Comparison of ENCODE assay signal across 11 cellular contexts in the genomic region with DNA sequence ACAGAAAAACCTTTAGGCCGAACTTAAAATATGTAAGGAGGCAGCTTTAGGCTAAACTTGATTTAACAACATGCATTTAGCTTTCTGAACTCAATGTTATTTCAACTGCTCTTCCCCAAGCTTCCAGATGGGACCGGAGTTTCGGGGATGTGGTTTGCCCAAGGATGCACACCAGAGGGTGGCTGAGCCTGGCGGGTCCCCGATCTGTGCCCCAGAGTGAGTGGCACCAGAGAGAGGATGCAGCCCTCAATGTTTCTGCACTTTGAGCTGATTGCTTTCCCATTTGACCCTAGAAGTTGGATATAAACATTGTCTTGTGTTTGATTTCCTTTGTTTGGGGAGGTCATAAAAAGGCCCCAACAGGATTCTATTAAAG.
DNase-seq lines count a peak whose midpoint lies in the region; ATAC-seq and TF ChIP-seq lines count a peak whose summit lies in the region.
"Had no signal": no experiment of that assay in that cellular context is flagged by ENCODE, and none has a peak within 500 bp of the region (broad histone marks: within the 10 kb centered on the region; RNA-seq: fewer than 3 reads in every experiment).

No MANE protein-coding gene starts in this region.

- peaks cover 37% of the 10 kb centered on the region for H3K4me1 ChIP-seq in adipocyte (ENCODE audit: control insufficient read depth, insufficient read depth, low read length)
- H3K4me1 ChIP-seq in endodermal cell (ENCODE audit: control insufficient read depth, insufficient read depth, low read length): no peaks in the 10 kb centered on the region

- H3K4me1 Mint-ChIP-seq in stimulated activated naive CD8-positive, alpha-beta T cell treated with anti-CD3 and anti-CD28 coated beads, Interleukin-15, Interleukin-2, amounts not matched to agents 100 ng/mL and 50 ng/mL, for 24 hours (ENCODE audit: low read depth): peaks cover 32% of the 10 kb centered on the region
- H3K4me1 Mint-ChIP-seq in natural killer cell (peaks cover 25 to 32% of the 10 kb centered on the region in 2 donors), endodermal cell (no peaks in the 10 kb centered on the region)

- 83 to 87% methylated on average over 5 of the region's 5 CpGs for WGBS in endodermal cell (ENCODE audit: insufficient coverage in 1 of 2, insufficient read length in 1 of 2), 2 experiments

- H3K9me3 ChIP-seq in adipocyte (ENCODE audit: control insufficient read depth, low read length) (no peaks in the 10 kb centered on the region), endodermal cell (ENCODE audit: control insufficient read depth, low read length) (no peaks in the 10 kb centered on the region)
- H3K9me3 ChIP-seq: adrenal gland had no signal

- no peak for ATAC-seq in stimulated activated naive CD8-positive, alpha-beta T cell treated with anti-CD3 and anti-CD28 coated beads, Interleukin-15, Interleukin-2, amounts not matched to agents 100 U/mL and 50 U/mL, for 24 hours
- ATAC-seq in natural killer cell: peak in 2 of 3 donors; percentile 39 to 49
- no peak for ATAC-seq in GM19455 (IDR thresholded peaks at IDR 0.05; ENCODE audit: unreplicated experiment)
- no peak for ATAC-seq in GM18858 (IDR thresholded peaks at IDR 0.05; ENCODE audit: unreplicated experiment)

- H3K9ac ChIP-seq in adipocyte (ENCODE audit: low read length) (peak overlapping the region; percentile 53), endodermal cell (ENCODE audit: extremely low read depth, low read length, poor library complexity, severe bottlenecking) (no peak overlapping the region)

- peak overlapping the region; percentile 2 for H3K4me3 ChIP-seq in adipocyte (ENCODE audit: low read length)
- H3K4me3 ChIP-seq in endodermal cell (ENCODE audit: low read length): no peak overlapping the region
- H3K4me3 ChIP-seq: adrenal gland had no signal

- no peaks in the 10 kb centered on the region for H3K9me3 Mint-ChIP-seq in stimulated activated naive CD8-positive, alpha-beta T cell treated with anti-CD3 and anti-CD28 coated beads, Interleukin-15, Interleukin-2, amounts not matched to agents 100 ng/mL and 50 ng/mL, for 24 hours
- H3K9me3 Mint-ChIP-seq in natural killer cell (no peaks in the 10 kb centered on the region), endodermal cell (peaks cover 2% of the 10 kb centered on the region)
- H3K9me3 Mint-ChIP-seq: neural crest cell had no signal

- H3K27ac Mint-ChIP-seq in stimulated activated naive CD8-positive, alpha-beta T cell treated with anti-CD3 and anti-CD28 coated beads, Interleukin-15, Interleukin-2, amounts not matched to agents 100 ng/mL and 50 ng/mL, for 24 hours: peak overlapping the region; percentile 87
- H3K27ac Mint-ChIP-seq in natural killer cell (peak overlapping the region; percentile 62 to 87), endodermal cell (no peak overlapping the region)

- H3K36me3 ChIP-seq in adipocyte (ENCODE audit: control insufficient read depth, insufficient read depth, low read length, severe bottlenecking) (no peaks in the 10 kb centered on the region), endodermal cell (ENCODE audit: control insufficient read depth, insufficient read depth, low read length) (no peaks in the 10 kb centered on the region)
- H3K36me3 ChIP-seq: adrenal gland had no signal

- H3K27me3 ChIP-seq in adipocyte (replicated peaks; ENCODE audit: control insufficient read depth, insufficient read depth, low read length) (peaks cover 11% of the 10 kb centered on the region), endodermal cell (ENCODE audit: control insufficient read depth, insufficient read depth, low read length, poor library complexity, severe bottlenecking) (no peaks in the 10 kb centered on the region)
- H3K27me3 ChIP-seq: adrenal gland had no signal

- intact Hi-C loops in natural killer cell (cut with micrococcal nuclease): no loop called here

- DNase-seq in stimulated activated naive CD8-positive, alpha-beta T cell treated with anti-CD3 and anti-CD28 coated beads, Interleukin-15, Interleukin-2, amounts not matched to agents 100 U/mL and 50 U/mL, for 24 hours: no peak
- DNase-seq in adipocyte (ENCODE audit: low read depth) (peak; percentile 10), natural killer cell (peak; percentile 14), DMS114 treated with DMSO at 0.1 percent for 48 hours (lab: John Stamatoyannopoulos, UW; ENCODE audit: unreplicated experiment) (no peak), endodermal cell (no peak)
- DNase-seq: NCI-H1694 treated with DMSO at 0.1 percent for 48 hours had no signal

- H3K27me3 Mint-ChIP-seq in stimulated activated naive CD8-positive, alpha-beta T cell treated with anti-CD3 and anti-CD28 coated beads, Interleukin-15, Interleukin-2, amounts not matched to agents 100 ng/mL and 50 ng/mL, for 24 hours: no peaks in the 10 kb centered on the region
- H3K27me3 Mint-ChIP-seq in natural killer cell (ENCODE audit: low read depth in 2 of 2) (peaks cover 0 to 4% of the 10 kb centered on the region in 2 donors), endodermal cell (ENCODE audit: insufficient read depth) (peaks cover 12% of the 10 kb centered on the region)

- no peak overlapping the region for H3K27ac ChIP-seq in endodermal cell (ENCODE audit: low read depth, low read length)

- no peaks in the 10 kb centered on the region for H3K36me3 Mint-ChIP-seq in stimulated activated naive CD8-positive, alpha-beta T cell treated with anti-CD3 and anti-CD28 coated beads, Interleukin-15, Interleukin-2, amounts not matched to agents 100 ng/mL and 50 ng/mL, for 24 hours (ENCODE audit: low read depth)
- H3K36me3 Mint-ChIP-seq in natural killer cell (no peaks in the 10 kb centered on the region), endodermal cell (ENCODE audit: low read depth) (no peaks in the 10 kb centered on the region)

- TF ChIP-seq CTCF in natural killer cell (IDR thresholded peaks at IDR 0.05): no peak
- TF ChIP-seq CTCF in endodermal cell (conservative IDR thresholded peaks at IDR 0.05): no peak

- H3K4me3 Mint-ChIP-seq in stimulated activated naive CD8-positive, alpha-beta T cell treated with anti-CD3 and anti-CD28 coated beads, Interleukin-15, Interleukin-2, amounts not matched to agents 100 ng/mL and 50 ng/mL, for 24 hours: peak overlapping the region; percentile 66
- peak overlapping the region; percentile 87 for H3K4me3 Mint-ChIP-seq in natural killer cell
- no peak overlapping the region for H3K4me3 Mint-ChIP-seq in endodermal cell
- H3K4me3 Mint-ChIP-seq: neural crest cell had no signal

Comparison
In these comparisons a context has a peak if more than half of its experiments do, and no peak if none do; other contexts are left out.
1. ATAC-seq: peak in natural killer cell (2 of 3); none in stimulated activated naive CD8-positive, alpha-beta T cell treated with anti-CD3 and anti-CD28 coated beads, Interleukin-15, Interleukin-2, amounts not matched to agents 100 U/mL and 50 U/mL, for 24 hours (single experiment), GM19455 (single experiment) and GM18858 (single experiment).
2. DNase-seq: peak in adipocyte (single experiment) and natural killer cell (single experiment); none in stimulated activated naive CD8-positive, alpha-beta T cell treated with anti-CD3 and anti-CD28 coated beads, Interleukin-15, Interleukin-2, amounts not matched to agents 100 U/mL and 50 U/mL, for 24 hours (single experiment), DMS114 treated with DMSO at 0.1 percent for 48 hours (single experiment) and endodermal cell (single experiment).